21 cellular contexts compared by ENCODE assay signal in genomic region chr6:53692172-53692571, GRCh38.
DNase-seq lines count a peak whose midpoint lies in the region; ATAC-seq and TF ChIP-seq lines count a peak whose summit lies in the region.
"Had no signal": no experiment of that assay in that cellular context is flagged by ENCODE, and none has a peak within 500 bp of the region (broad histone marks: within the 10 kb centered on the region; RNA-seq: fewer than 3 reads in every experiment).

No MANE protein-coding gene starts in this region.

- H3K4me1 ChIP-seq in OCI-LY3 (ENCODE audit: low read length): peaks cover 18% of the 10 kb centered on the region
- H3K4me1 ChIP-seq: right lobe of liver had no signal

- peak overlapping the region; percentile 6; the same call in 1 of the 2 replicates for H3K27ac ChIP-seq in OCI-LY3 (ENCODE audit: low read length)
- H3K27ac ChIP-seq: esophagus squamous epithelium, right lobe of liver had no signal

- no peak for TF ChIP-seq CTCF in OCI-LY3 (IDR thresholded peaks at IDR 0.05; ENCODE audit: low read depth, low read length)

- H3K4me2 ChIP-seq in OCI-LY3 (ENCODE audit: low read length): peak overlapping the region; percentile 38

- no peaks in the 10 kb centered on the region for H3K27me3 ChIP-seq in OCI-LY3 (ENCODE audit: low read depth, low read length)
- H3K27me3 ChIP-seq: right lobe of liver had no signal

- no peaks in the 10 kb centered on the region for H3K36me3 ChIP-seq in OCI-LY3 (replicated peaks; ENCODE audit: low read depth, low read length)
- H3K36me3 ChIP-seq: esophagus squamous epithelium, right lobe of liver had no signal

- H3K9me3 ChIP-seq in OCI-LY3 (ENCODE audit: insufficient read depth, low read length): no peaks in the 10 kb centered on the region
- H3K9me3 ChIP-seq: esophagus squamous epithelium, right lobe of liver had no signal

- H4K20me1 ChIP-seq in OCI-LY3 (ENCODE audit: insufficient read depth, low read length): no peaks in the 10 kb centered on the region

- DNase-seq in CD1c-positive myeloid dendritic cell (ENCODE audit: extremely low spot score) (peak; percentile 25), NCI-H774 (lab: John Stamatoyannopoulos, UW) (no peak)
- DNase-seq in stimulated activated naive CD8-positive, alpha-beta T cell treated with anti-CD3 and anti-CD28 coated beads, Interleukin-15, Interleukin-2, amounts not matched to agents 100 U/mL and 50 U/mL, for 24 hours: no peak
- DNase-seq: ACHN; activated CD4-positive, alpha-beta T cell treated with anti-CD3 and anti-CD28 coated beads, Interleukin-2, amount 50 U/mL, for 1 hour; activated gamma-delta T cell treated with Interleukin-2 at 50 U/mL for 16 hours; amygdala; CD4-positive, CD25-positive, alpha-beta regulatory T cell; DMS153; effector CD4-positive, alpha-beta T cell; esophagus squamous epithelium; Kasumi-1; left ventricle myocardium superior; NCI-H1436 treated with DMSO at 0.1 percent for 48 hours; NCI-H82; right lobe of liver had no signal

- H3K4me3 ChIP-seq in OCI-LY3 (ENCODE audit: low read length): 0 out of 2 replicates have a peak overlapping the region, but pooled peaks have one; percentile 6
- H3K4me3 ChIP-seq: right lobe of liver had no signal

- H2AFZ ChIP-seq in OCI-LY3 (ENCODE audit: low read depth, low read length): no peak overlapping the region

- H3K9ac ChIP-seq in OCI-LY3 (ENCODE audit: low read length): no peak overlapping the region

- peak; percentile 49 for ATAC-seq in GM18907 (IDR thresholded peaks at IDR 0.05; ENCODE audit: unreplicated experiment)
- peak; percentile 16 for ATAC-seq in HG02798 (IDR thresholded peaks at IDR 0.05; ENCODE audit: poor library complexity, unreplicated experiment)
- ATAC-seq in HG02870 (IDR thresholded peaks at IDR 0.05; ENCODE audit: unreplicated experiment): no peak
- no peak for ATAC-seq in stimulated activated naive CD8-positive, alpha-beta T cell treated with anti-CD3 and anti-CD28 coated beads, Interleukin-15, Interleukin-2, amounts not matched to agents 100 U/mL and 50 U/mL, for 24 hours
- no peak for ATAC-seq in HG03565 (IDR thresholded peaks at IDR 0.05; ENCODE audit: unreplicated experiment)

- H3K79me2 ChIP-seq in OCI-LY3 (ENCODE audit: low read length): no peaks in the 10 kb centered on the region

Comparison
In these comparisons a context has a peak if more than half of its experiments do, and no peak if none do; other contexts are left out.
1. ATAC-seq: peak in GM18907 (single experiment) and HG02798 (single experiment); none in HG02870 (single experiment), stimulated activated naive CD8-positive, alpha-beta T cell treated with anti-CD3 and anti-CD28 coated beads, Interleukin-15, Interleukin-2, amounts not matched to agents 100 U/mL and 50 U/mL, for 24 hours (single experiment) and HG03565 (single experiment).